In the genomic region with DNA sequence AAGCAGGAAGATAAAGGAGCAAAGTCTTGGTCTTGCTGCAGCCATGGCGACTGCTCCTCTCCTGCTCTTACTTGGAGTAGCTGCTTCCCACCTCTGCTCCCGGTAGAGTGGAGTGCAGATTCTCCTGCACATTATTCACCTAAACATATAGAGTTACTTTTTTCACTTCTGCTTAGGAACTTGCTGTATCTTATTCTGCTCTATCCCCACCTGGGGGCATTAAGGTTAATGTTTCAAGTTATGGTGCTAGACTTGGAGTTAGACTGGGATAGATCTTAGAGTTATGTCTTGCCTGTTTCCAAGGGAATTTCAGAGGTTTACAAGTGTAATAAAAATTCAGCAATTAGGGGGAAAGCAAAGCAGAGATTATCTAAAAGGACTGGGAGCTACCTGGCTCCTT, we compare ENCODE assay signal across 1 cellular context.
A peak's percentile ranks its signal among the peaks of the same experiment; 100 is the strongest.
TF ChIP-seq lines count a peak whose summit lies in the region.

No MANE protein-coding gene starts in this region.

TF ChIP-seq in HEK293, 187 proteins besides CTCF, POLR2A, EP300 and RAD21 (continued from another document):
- TF ChIP-seq, protein P1, sequence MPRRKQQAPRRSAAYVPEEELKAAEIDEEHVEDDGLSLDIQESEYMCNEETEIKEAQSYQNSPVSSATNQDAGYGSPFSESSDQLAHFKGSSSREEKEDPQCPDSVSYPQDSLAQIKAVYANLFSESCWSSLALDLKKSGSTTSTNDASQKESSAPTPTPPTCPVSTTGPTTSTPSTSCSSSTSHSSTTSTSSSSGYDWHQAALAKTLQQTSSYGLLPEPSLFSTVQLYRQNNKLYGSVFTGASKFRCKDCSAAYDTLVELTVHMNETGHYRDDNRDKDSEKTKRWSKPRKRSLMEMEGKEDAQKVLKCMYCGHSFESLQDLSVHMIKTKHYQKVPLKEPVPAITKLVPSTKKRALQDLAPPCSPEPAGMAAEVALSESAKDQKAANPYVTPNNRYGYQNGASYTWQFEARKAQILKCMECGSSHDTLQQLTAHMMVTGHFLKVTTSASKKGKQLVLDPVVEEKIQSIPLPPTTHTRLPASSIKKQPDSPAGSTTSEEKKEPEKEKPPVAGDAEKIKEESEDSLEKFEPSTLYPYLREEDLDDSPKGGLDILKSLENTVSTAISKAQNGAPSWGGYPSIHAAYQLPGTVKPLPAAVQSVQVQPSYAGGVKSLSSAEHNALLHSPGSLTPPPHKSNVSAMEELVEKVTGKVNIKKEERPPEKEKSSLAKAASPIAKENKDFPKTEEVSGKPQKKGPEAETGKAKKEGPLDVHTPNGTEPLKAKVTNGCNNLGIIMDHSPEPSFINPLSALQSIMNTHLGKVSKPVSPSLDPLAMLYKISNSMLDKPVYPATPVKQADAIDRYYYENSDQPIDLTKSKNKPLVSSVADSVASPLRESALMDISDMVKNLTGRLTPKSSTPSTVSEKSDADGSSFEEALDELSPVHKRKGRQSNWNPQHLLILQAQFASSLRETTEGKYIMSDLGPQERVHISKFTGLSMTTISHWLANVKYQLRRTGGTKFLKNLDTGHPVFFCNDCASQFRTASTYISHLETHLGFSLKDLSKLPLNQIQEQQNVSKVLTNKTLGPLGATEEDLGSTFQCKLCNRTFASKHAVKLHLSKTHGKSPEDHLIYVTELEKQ (tag by site-specific recombination; IDR thresholded peaks at IDR 0.05; ENCODE audit: borderline replicate concordance) = no peak
- no peak for TF ChIP-seq ZNF843 (tag by site-specific recombination; IDR thresholded peaks at IDR 0.05)
- TF ChIP-seq, protein P2, sequence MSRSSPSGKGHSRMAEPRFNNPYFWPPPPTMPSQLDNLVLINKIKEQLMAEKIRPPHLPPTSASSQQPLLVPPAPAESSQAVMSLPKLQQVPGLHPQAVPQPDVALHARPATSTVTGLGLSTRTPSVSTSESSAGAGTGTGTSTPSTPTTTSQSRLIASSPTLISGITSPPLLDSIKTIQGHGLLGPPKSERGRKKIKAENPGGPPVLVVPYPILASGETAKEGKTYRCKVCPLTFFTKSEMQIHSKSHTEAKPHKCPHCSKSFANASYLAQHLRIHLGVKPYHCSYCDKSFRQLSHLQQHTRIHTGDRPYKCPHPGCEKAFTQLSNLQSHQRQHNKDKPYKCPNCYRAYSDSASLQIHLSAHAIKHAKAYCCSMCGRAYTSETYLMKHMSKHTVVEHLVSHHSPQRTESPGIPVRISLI (tag by site-specific recombination; IDR thresholded peaks at IDR 0.05) = no peak
- TF ChIP-seq ZNF341 (tag by site-specific recombination; IDR thresholded peaks at IDR 0.05; ENCODE audit: low read depth) = peak; percentile 78
- TF ChIP-seq ZNF223 (tag by site-specific recombination; IDR thresholded peaks at IDR 0.05) = no peak
